8 cellular contexts compared by ENCODE assay signal in the genomic region with DNA sequence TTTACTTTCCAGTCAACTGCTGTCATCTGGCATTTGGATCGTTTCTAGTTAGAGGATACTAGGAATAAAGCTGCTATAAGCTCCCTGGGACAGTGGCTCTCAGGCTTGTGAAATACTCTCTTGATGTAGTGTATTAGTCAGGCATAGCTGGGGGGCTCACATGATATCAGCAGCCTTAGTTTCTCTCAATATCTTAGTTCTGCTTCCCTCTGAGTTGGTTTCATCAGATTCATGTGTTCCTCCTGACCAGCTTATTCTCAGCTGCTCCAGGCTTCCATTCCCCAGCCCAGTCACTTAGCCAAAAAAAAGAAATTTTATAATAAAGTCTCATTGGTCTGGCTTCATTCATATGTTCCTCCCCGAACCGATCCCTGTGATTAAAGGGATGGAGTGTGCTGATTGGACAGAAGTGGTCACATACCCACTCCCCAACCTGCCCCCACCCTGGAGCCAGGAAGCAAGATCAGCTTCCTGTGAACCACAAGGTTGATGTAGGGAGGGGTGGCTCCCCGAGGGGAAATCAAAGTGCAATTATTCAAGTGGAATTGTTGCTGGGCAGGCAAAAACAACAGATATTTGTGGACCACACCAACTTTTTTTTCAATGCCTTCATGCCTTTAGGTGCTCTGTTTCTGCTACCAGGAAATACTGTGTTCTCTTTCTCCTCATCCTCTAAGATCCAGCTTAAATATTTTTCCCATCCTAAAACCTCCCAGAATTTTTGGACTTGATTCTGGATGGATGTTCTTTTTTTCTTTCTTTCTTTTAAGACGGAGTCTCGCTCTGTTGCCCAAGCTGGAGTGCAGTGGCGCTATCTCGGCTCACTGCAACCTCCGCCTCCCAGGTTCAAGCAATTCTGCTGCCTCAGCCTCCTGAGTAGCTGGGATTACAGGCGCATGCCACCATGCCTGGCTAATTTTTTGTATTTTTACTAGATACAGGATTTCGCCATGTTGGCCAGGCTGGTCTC. TPM values are rescaled to one million over a fixed set of nuclear protein-coding genes. Genes with fewer than 3 reads are reported as not detected.
DNase-seq lines count a peak whose midpoint lies in the region; ATAC-seq and TF ChIP-seq lines count a peak whose summit lies in the region.

No MANE protein-coding gene starts in this region.

- H3K27ac ChIP-seq in mammary epithelial cell (ENCODE audit: insufficient read depth, low read depth, low read length) (no peak overlapping the region), liver (ENCODE audit: low read depth in 1 of 2, low read length in 2 of 2) (peak overlapping the region in 1 of 2 donors; percentile 3)

- no peak for ATAC-seq in HG03045 (IDR thresholded peaks at IDR 0.05; ENCODE audit: unreplicated experiment)

- peak; percentile 11 for DNase-seq in stimulated activated CD4-positive, alpha-beta T cell treated with anti-CD3 and anti-CD28 coated beads, Interleukin-15, amount 100 ng/mL, for 24 hours
- DNase-seq in stimulated activated CD4-positive, alpha-beta T cell treated with anti-CD3 and anti-CD28 coated beads, Interleukin-4, amount 100 ng/mL, for 1 hour = no peak
- DNase-seq in mammary epithelial cell (peak; percentile 14), GM13976 (ENCODE audit: low spot score) (no peak), chondrocyte (ENCODE audit: low spot score) (no peak)
- DNase-seq in effector CD4-positive, alpha-beta T cell = no peak

- H3K4me3 Mint-ChIP-seq in chondrocyte (ENCODE audit: unreplicated experiment) = no peak overlapping the region

- 64% methylated on average over 11 of the region's 11 CpGs for WGBS in mammary epithelial cell (ENCODE audit: low coverage, missing lambda C conversion rate)
- 72% methylated on average over 11 of the region's 11 CpGs for WGBS in liver

- in situ Hi-C loops in mammary epithelial cell (cut with MboI; ENCODE audit: low sequenced_read_pairs in 2 of 2) = no loop called here
- in situ Hi-C loops in GM13976 (cut with MboI; ENCODE audit: low sequenced_read_pairs, unreplicated experiment) = no loop called here

- H3K27me3 ChIP-seq in mammary epithelial cell (ENCODE audit: insufficient read depth, low read length) (no peaks in the 10 kb centered on the region), liver (ENCODE audit: control insufficient read depth in 4 of 4, insufficient read depth in 4 of 4, low read length in 3 of 4) (no peaks in the 10 kb centered on the region)

- H3K4me2 ChIP-seq in mammary epithelial cell (ENCODE audit: insufficient read depth, low read depth, low read length) = peak overlapping the region; percentile 3

- TF ChIP-seq CTCF in mammary epithelial cell (conservative IDR thresholded peaks at IDR 0.05 in 1 of 2, IDR thresholded peaks at IDR 0.05 in 1 of 2; ENCODE audit: extremely low read depth in 1 of 2, insufficient read depth in 1 of 2, low read depth in 1 of 2, low read length in 2 of 2) (no peak), liver (IDR thresholded peaks at IDR 0.05; ENCODE audit: low read depth, low read length, missing input control) (no peak), GM13976 (IDR thresholded peaks at IDR 0.05; ENCODE audit: borderline replicate concordance, control extremely low read depth, extremely low read depth, insufficient read depth, missing control alignments) (no peak), chondrocyte (IDR thresholded peaks at IDR 0.05) (no peak)

- TF ChIP-seq RAD21 in liver (IDR thresholded peaks at IDR 0.05) = peak in 1 of 2 donors; percentile 6

- no peaks in the 10 kb centered on the region for H4K20me1 ChIP-seq in mammary epithelial cell (ENCODE audit: insufficient read depth, low read length)

- no TSS peak for BruUV-seq in mammary epithelial cell (replicated peaks; lab: Mats Ljungman, UMichigan)

- H3K4me1 ChIP-seq in mammary epithelial cell (ENCODE audit: insufficient read depth, low read length) = no peaks in the 10 kb centered on the region
- peaks cover 0 to 1% (median 0%) of the 10 kb centered on the region in 4 donors for H3K4me1 ChIP-seq in liver (ENCODE audit: control insufficient read depth in 4 of 4, insufficient read depth in 4 of 4, low read length in 3 of 4)

- H3K36me3 ChIP-seq in mammary epithelial cell (ENCODE audit: insufficient read depth, low read length) (no peaks in the 10 kb centered on the region), liver (ENCODE audit: control insufficient read depth in 4 of 4, insufficient read depth in 3 of 4, low read depth in 1 of 4, low read length in 3 of 4) (no peaks in the 10 kb centered on the region)

- H3K9me3 Mint-ChIP-seq in chondrocyte (ENCODE audit: low read depth) = peaks cover 4% of the 10 kb centered on the region

- no peaks in the 10 kb centered on the region for H3K36me3 Mint-ChIP-seq in chondrocyte (ENCODE audit: low read depth)

- H3K4me3 ChIP-seq in mammary epithelial cell (replicated peaks in 1 of 3; ENCODE audit: insufficient read depth in 1 of 3, low read depth in 2 of 3, low read length in 3 of 3) (no peak overlapping the region), liver (ENCODE audit: low read depth in 1 of 3, low read length in 3 of 3) (no peak overlapping the region)

- intact Hi-C loops in mammary epithelial cell (cut with micrococcal nuclease) = no loop called here

- dilution Hi-C loops in mammary epithelial cell (cut with HindIII; ENCODE audit: low sequenced_read_pairs) = loop anchor here (5.0 kb wide), 3 partner anchors 42 to 103 kb away; no protein-coding TSS in a partner anchor

- peak overlapping the region; percentile 52 for H2AFZ ChIP-seq in mammary epithelial cell (ENCODE audit: low read depth, low read length)

- H3K9me3 ChIP-seq in mammary epithelial cell (replicated peaks; ENCODE audit: insufficient read depth, low read length) (no peaks in the 10 kb centered on the region), liver (ENCODE audit: control insufficient read depth in 4 of 4, low read length in 3 of 4) (no peaks in the 10 kb centered on the region)

- peaks cover 7% of the 10 kb centered on the region for H3K4me1 Mint-ChIP-seq in chondrocyte (ENCODE audit: low read depth)

- no peak overlapping the region for H3K27ac Mint-ChIP-seq in chondrocyte (ENCODE audit: unreplicated experiment)

- no peaks in the 10 kb centered on the region for H3K79me2 ChIP-seq in mammary epithelial cell (ENCODE audit: insufficient read depth, low read length)

- CTCF ChIA-PET in mammary epithelial cell (lab: Charles Lee; ENCODE audit: low non-redundant PET) = interaction anchor here (0.6 to 0.8 kb wide), 2 partner anchors 55 to 98 kb away, joined by 3 to 13 read pairs; no protein-coding TSS in a partner anchor

- no peaks in the 10 kb centered on the region for H3K27me3 Mint-ChIP-seq in chondrocyte (ENCODE audit: low read depth)

- H3K9ac ChIP-seq in mammary epithelial cell (ENCODE audit: insufficient read depth, low read length) = no peak overlapping the region
- no peak overlapping the region for H3K9ac ChIP-seq in liver (ENCODE audit: low read depth in 1 of 2, low read length in 2 of 2)

TF ChIP-seq in liver, 16 proteins besides CTCF, POLR2A, EP300 and RAD21:
- TF ChIP-seq NR2F2 (IDR thresholded peaks at IDR 0.05) (peak; percentile 59), SP1 (IDR thresholded peaks at IDR 0.05) (no peak)
TF ChIP-seq in liver: peak in this region for 1.

RNA-seq across cellular contexts. Expression of a gene that starts 11.2 kb away (rescaled TPM):
- 10 to 100 TPM; 22.7 to 22.8 TPM for total RNA-seq in mammary epithelial cell
- 24.0 TPM for polyA plus RNA-seq in mammary epithelial cell
- polyA minus RNA-seq in mammary epithelial cell = 17.7 TPM
- 10 to 100 TPM; 14.1 to 28.2 TPM for total RNA-seq in liver
- polyA plus RNA-seq in liver = 10 to 100 TPM in 1 of 2 donors, 1 to 10 TPM in 1; 2.0 to 14.8 TPM
- 54.2 to 56.1 TPM (median 55.0 TPM) in 3 replicates for total RNA-seq in chondrocyte

Comparison
In these comparisons a context has a peak if more than half of its experiments do, and no peak if none do; other contexts are left out.
1. DNase-seq: peak in stimulated activated CD4-positive, alpha-beta T cell treated with anti-CD3 and anti-CD28 coated beads, Interleukin-15, amount 100 ng/mL, for 24 hours (single experiment) and mammary epithelial cell (single experiment); none in stimulated activated CD4-positive, alpha-beta T cell treated with anti-CD3 and anti-CD28 coated beads, Interleukin-4, amount 100 ng/mL, for 1 hour (single experiment), effector CD4-positive, alpha-beta T cell (single experiment), GM13976 (single experiment) and chondrocyte (single experiment).